ENCODE assay signal across 17 cellular contexts in the genomic region with DNA sequence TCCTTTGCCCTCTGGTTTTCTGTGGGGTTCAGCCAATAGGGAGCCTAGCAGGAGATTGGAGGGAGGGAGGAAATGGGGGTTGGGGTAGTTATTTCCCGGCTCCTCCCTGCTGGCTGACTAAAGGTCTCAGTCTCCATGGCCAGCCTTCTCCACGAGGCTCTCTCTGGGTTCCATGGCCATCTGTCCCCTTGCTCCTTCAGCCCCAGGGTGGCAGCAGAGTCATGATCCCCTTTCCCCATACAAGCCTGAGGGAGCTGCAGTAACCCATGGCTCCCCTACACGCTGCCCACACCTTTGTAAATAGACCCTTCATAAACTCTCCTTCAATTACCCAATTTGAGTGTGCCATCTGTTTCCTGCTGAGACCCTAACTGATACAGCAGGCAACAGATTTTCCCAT.
DNase-seq lines count a peak whose midpoint lies in the region; ATAC-seq and TF ChIP-seq lines count a peak whose summit lies in the region.
"Had no signal": no experiment of that assay in that cellular context is flagged by ENCODE, and none has a peak within 500 bp of the region (broad histone marks: within the 10 kb centered on the region; RNA-seq: fewer than 3 reads in every experiment).

No MANE protein-coding gene starts in this region.

- H3K36me3 ChIP-seq in stomach (no peaks in the 10 kb centered on the region), HAP-1 (replicated peaks) (no peaks in the 10 kb centered on the region)
- H3K36me3 ChIP-seq: MG63, SJCRH30 had no signal

- H3K4me1 ChIP-seq in stomach (no peaks in the 10 kb centered on the region), HAP-1 (no peaks in the 10 kb centered on the region)
- H3K4me1 ChIP-seq: A549, SJCRH30 had no signal

- WGBS in stomach, 5 donors, result 22 to 47% (median 44%) methylated on average over 2 to 3 of the region's 3 CpGs

- DNase-seq in NCI-H82 (lab: John Stamatoyannopoulos, UW) (peak; percentile 59), NCI-H82 treated with DMSO at 0.1 percent for 48 hours (lab: John Stamatoyannopoulos, UW; ENCODE audit: unreplicated experiment) (no peak), NCI-H1694 treated with DMSO at 0.1 percent for 48 hours (lab: John Stamatoyannopoulos, UW) (peak; percentile 75), NCI-H69 (lab: John Stamatoyannopoulos, UW) (peak; percentile 79), stomach (peak; percentile 1), HAP-1 (ENCODE audit: low spot score in 2 of 2) (no peak)
- DNase-seq: DMS79, MG63, NCI-H1436, NCI-H2081 treated with DMSO at 0.1 percent for 48 hours, NCI-H226, NCI-H526 treated with DMSO at 0.1 percent for 48 hours, OCI-M1, SJCRH30, T-cell had no signal

- no peak for TF ChIP-seq CTCF in stomach (IDR thresholded peaks at IDR 0.05)

- no peak for TF ChIP-seq POLR2A in stomach (IDR thresholded peaks at IDR 0.05)

- no peak for TF ChIP-seq EP300 in stomach (IDR thresholded peaks at IDR 0.05)

- peaks cover 0 to 47% (median 13%) of the 10 kb centered on the region in 3 donors for H3K27me3 ChIP-seq in stomach
- peaks cover 3% of the 10 kb centered on the region; the same call in 1 of the 2 replicates for H3K27me3 ChIP-seq in HAP-1 (ENCODE audit: low read depth)

- intact Hi-C loops in stomach (cut with DNase I; ENCODE audit: low total_unique reads), result no loop called here

- H3K4me3 ChIP-seq in stomach (no peak overlapping the region), HAP-1 (no peak overlapping the region)
- H3K4me3 ChIP-seq: A549, MG63, SJCRH30 had no signal

- in situ Hi-C loops in HAP-1 (cut with MboI; ENCODE audit: low sequenced_read_pairs), result no loop called here

- H3K27ac ChIP-seq in stomach, result no peak overlapping the region
- H3K27ac ChIP-seq: A549, SJCRH30 had no signal

- ATAC-seq in HG03108 (IDR thresholded peaks at IDR 0.05; ENCODE audit: unreplicated experiment), result no peak
- ATAC-seq: A549, T-cell had no signal

- H3K9me3 ChIP-seq in stomach (no peaks in the 10 kb centered on the region), HAP-1 (no peaks in the 10 kb centered on the region)
- H3K9me3 ChIP-seq: A549, MG63, SJCRH30 had no signal

Comparison
In these comparisons a context has a peak if more than half of its experiments do, and no peak if none do; other contexts are left out.
1. DNase-seq: peak in NCI-H82 (single experiment), NCI-H1694 treated with DMSO at 0.1 percent for 48 hours (single experiment), NCI-H69 (single experiment) and stomach (single experiment); none in NCI-H82 treated with DMSO at 0.1 percent for 48 hours (single experiment) and HAP-1 (0 of 2).